ENCODE assay signal across 25 cellular contexts in the genomic region with DNA sequence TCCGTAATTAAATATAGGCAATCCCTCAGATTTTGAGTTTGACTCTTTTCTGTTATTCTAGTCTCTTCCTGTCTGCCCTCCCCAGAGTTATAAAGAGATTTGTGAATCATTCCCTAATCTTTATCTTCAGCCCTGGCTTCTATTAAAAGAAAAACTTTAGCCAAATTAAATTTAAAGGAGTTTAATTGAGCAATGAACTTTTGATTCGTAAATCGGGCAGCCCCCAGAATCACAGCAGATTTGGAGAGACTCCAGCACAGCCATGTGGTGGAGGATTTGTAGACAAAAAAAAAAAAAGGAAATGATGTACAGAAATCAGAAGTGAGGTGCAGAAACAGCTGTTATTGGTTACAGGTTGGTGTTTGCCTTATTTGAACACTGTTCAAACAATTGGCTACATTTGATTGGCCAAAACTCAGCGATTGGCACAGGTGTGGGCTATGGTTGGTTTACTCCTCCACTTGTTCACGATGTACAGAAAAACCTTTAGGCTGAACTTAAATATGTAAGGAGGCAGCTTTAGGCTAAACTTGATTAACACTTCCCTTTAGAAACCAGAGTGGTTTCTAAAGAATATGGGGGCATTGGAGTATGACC. TPM values are rescaled to one million over a fixed set of nuclear protein-coding genes. Genes with fewer than 3 reads are reported as not detected.
DNase-seq lines count a peak whose midpoint lies in the region; ATAC-seq, FAIRE-seq and TF ChIP-seq lines count a peak whose summit lies in the region.
"Had no signal": no experiment of that assay in that cellular context is flagged by ENCODE, and none has a peak within 500 bp of the region (broad histone marks: within the 10 kb centered on the region; RNA-seq: fewer than 3 reads in every experiment).

No MANE protein-coding gene starts in this region.

- H3K4me2 ChIP-seq in DOHH2 (ENCODE audit: low read length): peak overlapping the region; percentile 96
- H3K4me2 ChIP-seq in K562 (ENCODE audit: insufficient read depth, low read length): no peak overlapping the region
- H3K4me2 ChIP-seq: KMS-11, smooth muscle cell had no signal

- H3K4me3 ChIP-seq in DOHH2 (ENCODE audit: low read length): peak overlapping the region; percentile 79
- H3K4me3 ChIP-seq in K562: no peak overlapping the region
- H3K4me3 ChIP-seq in gastroesophageal sphincter: no peak overlapping the region
- no peak overlapping the region for H3K4me3 ChIP-seq in psoas muscle
- H3K4me3 ChIP-seq: body of pancreas, Peyer's patch, smooth muscle cell had no signal

- CTCF ChIA-PET in K562 (lab: Yijun Ruan, JAX; ENCODE audit: low intra/inter-chr PET ratio): no interaction called here

- no TSS peak for BruUV-seq in K562 (replicated peaks; lab: Mats Ljungman, UMichigan)

- peaks cover 26% of the 10 kb centered on the region for H3F3A ChIP-seq in DOHH2 (ENCODE audit: control insufficient read depth, insufficient read depth)

- no peak overlapping the region for H2AFZ ChIP-seq in K562 (ENCODE audit: low read depth, low read length)
- H2AFZ ChIP-seq: parathyroid adenoma had no signal

- POLR2A ChIA-PET in K562 (lab: Yijun Ruan, JAX): no interaction called here

- in situ Hi-C loops in K562 (cut with MboI): no loop called here

- 55% methylated on average over 5 of the region's 5 CpGs for WGBS in K562 (ENCODE audit: insufficient coverage, low coverage, missing lambda C conversion rate)
- 57 to 70% methylated on average over 2 to 5 of the region's 5 CpGs for WGBS in gastroesophageal sphincter (ENCODE audit: low coverage in 1 of 2), 2 donors
- whole genome bisulfite sequencing in psoas muscle, 3 donors: 65 to 81% (median 76%) methylated on average over 5 of the region's 5 CpGs

- ATAC-seq in GM19328 (IDR thresholded peaks at IDR 0.05; ENCODE audit: unreplicated experiment): peak; percentile 24
- ATAC-seq in HG03354 (IDR thresholded peaks at IDR 0.05; ENCODE audit: poor library complexity, severe bottlenecking, unreplicated experiment): peak; percentile 12
- ATAC-seq in K562: no peak
- ATAC-seq in gastroesophageal sphincter: no peak
- no peak for ATAC-seq in psoas muscle
- ATAC-seq: body of pancreas; stimulated activated naive CD8-positive, alpha-beta T cell treated with anti-CD3 and anti-CD28 coated beads, Interleukin-15, Interleukin-2, amounts not matched to agents 100 U/mL and 50 U/mL, for 24 hours had no signal

- DNase-seq in K562 (ENCODE audit: extremely low read depth in 1 of 4, low spot score in 3 of 4): no peak
- no peak for DNase-seq in psoas muscle
- DNase-seq in SW 1271 (lab: John Stamatoyannopoulos, UW): no peak
- no peak for DNase-seq in NCI-H128 (lab: John Stamatoyannopoulos, UW; ENCODE audit: unreplicated experiment)
- DNase-seq: activated CD4-positive, alpha-beta T cell treated with anti-CD3 and anti-CD28 coated beads for 1 hour; activated CD8-positive, alpha-beta memory T cell treated with anti-CD3 and anti-CD28 coated beads, Interleukin-2, amount 50 U/mL, for 48 hours; activated naive CD4-positive, alpha-beta T cell treated with Interleukin-2 at 50 U/mL for 16 hours; AML-193; body of pancreas; H7; midbrain; NCI-H1436 treated with DMSO at 0.1 percent for 48 hours; NCI-H446; Peyer's patch; stimulated activated naive CD8-positive, alpha-beta T cell treated with anti-CD3 and anti-CD28 coated beads, Interleukin-15, Interleukin-2, amounts not matched to agents 100 U/mL and 50 U/mL, for 24 hours had no signal

- no peak for TF ChIP-seq CTCF in DOHH2 (IDR thresholded peaks at IDR 0.05; ENCODE audit: low read depth, low read length, poor library complexity, severe bottlenecking)
- no peak for TF ChIP-seq CTCF in K562 (IDR thresholded peaks at IDR 0.05 in 2 of 3, conservative IDR thresholded peaks at IDR 0.05 in 1 of 3; ENCODE audit: insufficient read depth in 2 of 3, low read depth in 1 of 3, low read length in 3 of 3)
- no peak for TF ChIP-seq CTCF in gastroesophageal sphincter (IDR thresholded peaks at IDR 0.05)
- no peak for TF ChIP-seq CTCF in psoas muscle (IDR thresholded peaks at IDR 0.05)

- no peaks in the 10 kb centered on the region for H4K20me1 ChIP-seq in DOHH2 (ENCODE audit: control insufficient read depth, insufficient read depth, low read depth, low read length)
- H4K20me1 ChIP-seq in K562 (replicated peaks; ENCODE audit: control insufficient read depth, insufficient read depth, low read length): no peaks in the 10 kb centered on the region

- no peak overlapping the region for H3K9ac ChIP-seq in K562 (ENCODE audit: insufficient read depth in 1 of 2, low read depth in 2 of 2, low read length in 2 of 2)
- H3K9ac ChIP-seq: KMS-11, parathyroid adenoma had no signal

- TF ChIP-seq RAD21 in K562 (CRISPR knock-in tag; conservative IDR thresholded peaks at IDR 0.05 in 1 of 2, IDR thresholded peaks at IDR 0.05 in 1 of 2): no peak

- 0 out of 2 replicates have a peak, but pooled peaks cover 5% of the 10 kb centered on the region for H3K36me3 ChIP-seq in DOHH2 (ENCODE audit: control insufficient read depth, low read length)
- no peaks in the 10 kb centered on the region for H3K36me3 ChIP-seq in K562 (ENCODE audit: control insufficient read depth, insufficient read depth, low read length)
- no peaks in the 10 kb centered on the region for H3K36me3 ChIP-seq in gastroesophageal sphincter
- H3K36me3 ChIP-seq in psoas muscle (ENCODE audit: insufficient read depth in 1 of 2, low read depth in 1 of 2): no peaks in the 10 kb centered on the region
- H3K36me3 ChIP-seq: Peyer's patch had no signal

- no peak for FAIRE-seq in K562 (lab: Jason Lieb, UNC)
- FAIRE-seq: keratinocyte had no signal

- H3K9me3 ChIP-seq in DOHH2 (ENCODE audit: control insufficient read depth, insufficient read depth, low read length): no peaks in the 10 kb centered on the region
- no peaks in the 10 kb centered on the region for H3K9me3 ChIP-seq in K562 (replicated peaks; ENCODE audit: control insufficient read depth, insufficient read depth, low read depth, low read length)
- no peaks in the 10 kb centered on the region for H3K9me3 ChIP-seq in gastroesophageal sphincter
- no peaks in the 10 kb centered on the region for H3K9me3 ChIP-seq in psoas muscle
- H3K9me3 ChIP-seq: body of pancreas, Peyer's patch had no signal

- H3K9me1 ChIP-seq in K562 (ENCODE audit: control insufficient read depth, insufficient read depth, low read length): no peaks in the 10 kb centered on the region

- H3K4me1 ChIP-seq in DOHH2 (ENCODE audit: control insufficient read depth, low read length): peaks cover 50% of the 10 kb centered on the region
- H3K4me1 ChIP-seq in K562 (replicated peaks in 1 of 2; ENCODE audit: control insufficient read depth in 2 of 2, insufficient read depth in 2 of 2, low read length in 2 of 2): peaks cover 9 to 23% of the 10 kb centered on the region in 2 experiments
- peaks cover 13 to 28% (median 14%) of the 10 kb centered on the region in 3 donors for H3K4me1 ChIP-seq in gastroesophageal sphincter
- H3K4me1 ChIP-seq in psoas muscle: peaks cover 24% of the 10 kb centered on the region
- H3K4me1 ChIP-seq: parathyroid adenoma had no signal

- no peaks in the 10 kb centered on the region for H3K9me2 ChIP-seq in DOHH2 (replicated peaks; ENCODE audit: control insufficient read depth, low read length)

- intact Hi-C loops in K562 (cut with micrococcal nuclease) (loop anchor here (5.0 kb wide), 2 partner anchors 289 to 329 kb away; a partner anchor contains a TSS), psoas muscle (cut with DNase I) (loop anchor here in 1 of 2 donors (10.0 kb wide), 1 partner anchor 327 kb away; no protein-coding TSS in a partner anchor)

- H3K27me3 ChIP-seq in DOHH2 (ENCODE audit: control insufficient read depth, low read length): no peaks in the 10 kb centered on the region
- H3K27me3 ChIP-seq in K562 (ENCODE audit: control insufficient read depth in 2 of 2, insufficient read depth in 2 of 2, low read length in 2 of 2): no peaks in the 10 kb centered on the region
- H3K27me3 ChIP-seq in gastroesophageal sphincter: peaks cover 12% of the 10 kb centered on the region
- H3K27me3 ChIP-seq in psoas muscle (ENCODE audit: insufficient read depth in 3 of 3, low read length in 2 of 3): no peaks in the 10 kb centered on the region
- H3K27me3 ChIP-seq: body of pancreas, Peyer's patch had no signal

- TF ChIP-seq EP300 in K562 (IDR thresholded peaks at IDR 0.05; ENCODE audit: low read length): no peak
- no peak for TF ChIP-seq EP300 in gastroesophageal sphincter (IDR thresholded peaks at IDR 0.05)

- TF ChIP-seq POLR2A in K562 (conservative IDR thresholded peaks at IDR 0.05) (no peak), gastroesophageal sphincter (IDR thresholded peaks at IDR 0.05) (no peak)

- H3K27ac ChIP-seq in DOHH2 (ENCODE audit: low read depth, low read length) (peak overlapping the region; percentile 70), K562 (ENCODE audit: extremely low read depth, low read depth, low read length) (no peak overlapping the region), gastroesophageal sphincter (no peak overlapping the region), psoas muscle (no peak overlapping the region)
- H3K27ac ChIP-seq: body of pancreas, KMS-11, parathyroid adenoma, Peyer's patch had no signal

- H3K79me2 ChIP-seq in DOHH2 (ENCODE audit: control insufficient read depth, low read length): peaks cover 30% of the 10 kb centered on the region
- peaks cover 26% of the 10 kb centered on the region for H3K79me2 ChIP-seq in K562 (ENCODE audit: control insufficient read depth, insufficient read depth, low read length)
- H3K79me2 ChIP-seq: parathyroid adenoma had no signal

RNA-seq across cellular contexts. Expression of a gene that starts 2.3 kb away (rescaled TPM):
- 8.0 and 17.7 TPM in 2 replicates for total RNA-seq in K562 (2011; cell fraction: chromatin; rRNA removed; ENCODE audit: low replicate concordance)
- total RNA-seq in K562 (2011; cell fraction: nucleolus; rRNA removed): 4.1 and 6.8 TPM in 2 replicates
- 7.0 and 7.2 TPM in 2 replicates for total RNA-seq in K562 (2011; cell fraction: nucleoplasm; rRNA removed)
- total RNA-seq in K562 (2014; rRNA removed) (8.2 and 8.4 TPM in 2 replicates), K562 (2014; rRNA removed; fragmentation: Illumina TruSeq; extraction: Trizol) (14.4 and 17.1 TPM in 2 replicates), K562 (2015; rRNA removed; fragmentation: Illumina TruSeq; extraction: Trizol) (11.1 and 12.7 TPM in 2 replicates), K562 (2021) (8.3 and 9.5 TPM in 2 replicates), gastroesophageal sphincter (10 to 100 TPM in 2 of 4 donors, 1 to 10 TPM in 2; 4.9 to 11.4 (median 8.3) TPM), psoas muscle (10 to 100 TPM in 1 of 4 donors, 1 to 10 TPM in 3; 6.8 to 11.6 (median 8.1) TPM)
- polyA plus RNA-seq in K562 (2011; rRNA removed) (5.3 and 9.1 TPM in 2 replicates), K562 (2014; fragmentation: Illumina TruSeq; extraction: Trizol) (11.0 and 11.5 TPM in 2 replicates), K562 (2014; fragmentation: Nextera tagmentation; extraction: Ambion mirVana) (1 to 10 TPM; 4.3 to 7.5 TPM), K562 (2014; rRNA removed) (7.5 and 8.8 TPM in 2 replicates), psoas muscle (10 to 100 TPM in 1 of 3 donors, 1 to 10 TPM in 2; 4.2 to 23.8 (median 4.7) TPM)
- polyA plus RNA-seq in K562 (2011; cell fraction: cytosol; rRNA removed): 1.6 and 2.4 TPM in 2 replicates
- 2.1 and 3.7 TPM in 2 replicates for polyA plus RNA-seq in K562 (2011; cell fraction: nucleus; rRNA removed)
- polyA plus RNA-seq in K562 (2012): 3.4 and 8.7 TPM in 2 replicates
- polyA minus RNA-seq in K562 (2011; rRNA and poly(A)+ RNA removed): 14.4 and 20.2 TPM in 2 replicates
- polyA minus RNA-seq in K562 (2011; cell fraction: cytosol; rRNA and poly(A)+ RNA removed): 5.0 and 6.0 TPM in 2 replicates
- 7.1 and 10.2 TPM in 2 replicates for polyA minus RNA-seq in K562 (2011; cell fraction: nucleus; rRNA and poly(A)+ RNA removed)

RNA-seq across cellular contexts. Expression of a gene that starts 23.1 kb away (rescaled TPM):
- total RNA-seq in K562 (2011; cell fraction: chromatin; rRNA removed; ENCODE audit: low replicate concordance): not detected in 2 replicates
- not detected in 2 replicates for total RNA-seq in K562 (2011; cell fraction: nucleolus; rRNA removed)
- total RNA-seq in K562 (2011; cell fraction: nucleoplasm; rRNA removed): not detected in 2 replicates
- total RNA-seq in K562 (2014; rRNA removed): not detected in 2 replicates
- total RNA-seq in K562 (2014; rRNA removed; fragmentation: Illumina TruSeq; extraction: Trizol): not detected in 2 replicates
- not detected in 2 replicates for total RNA-seq in K562 (2015; rRNA removed; fragmentation: Illumina TruSeq; extraction: Trizol)
- not detected in 2 replicates for total RNA-seq in K562 (2021)
- polyA plus RNA-seq in K562 (2011; rRNA removed): not detected in 2 replicates
- not detected in 2 replicates for polyA plus RNA-seq in K562 (2011; cell fraction: cytosol; rRNA removed)
- not detected in 2 replicates for polyA plus RNA-seq in K562 (2011; cell fraction: nucleus; rRNA removed)
- polyA plus RNA-seq in K562 (2012): not detected in 2 replicates
- polyA plus RNA-seq in K562 (2014; fragmentation: Illumina TruSeq; extraction: Trizol): not detected in 2 replicates
- not detected for polyA plus RNA-seq in K562 (2014; fragmentation: Nextera tagmentation; extraction: Ambion mirVana)
- not detected in 2 replicates for polyA plus RNA-seq in K562 (2014; rRNA removed)
- not detected in 2 replicates for polyA minus RNA-seq in K562 (2011; rRNA and poly(A)+ RNA removed)
- polyA minus RNA-seq in K562 (2011; cell fraction: cytosol; rRNA and poly(A)+ RNA removed): not detected in 2 replicates
- polyA minus RNA-seq in K562 (2011; cell fraction: nucleus; rRNA and poly(A)+ RNA removed): not detected in 2 replicates
- total RNA-seq in gastroesophageal sphincter: 1 to 10 TPM in 1 of 4 donors, under 1 TPM in 1, not detected in 2; 0.66 to 2.7 TPM
- 1 to 10 TPM in 3 of 4 donors, under 1 TPM in 1; 0.90 to 4.7 (median 2.0) TPM for total RNA-seq in psoas muscle
- polyA plus RNA-seq in psoas muscle: 1 to 10 TPM in 2 of 3 donors, under 1 TPM in 1; 0.17 to 2.4 (median 1.4) TPM
- total RNA-seq: body of pancreas; epithelial cell of proximal tubule; Peyer's patch; T-helper 2 cell treated with Interferon-gamma antibody and Interleukin-4, amounts not matched to agents 100 ng/mL and 5 ng/mL, for 36 hours had no signal

Comparison
In these comparisons a context has a peak if more than half of its experiments do, and no peak if none do; other contexts are left out.
1. ATAC-seq: peak in GM19328 (single experiment) and HG03354 (single experiment); none in K562 (single experiment), gastroesophageal sphincter (single experiment) and psoas muscle (0 of 4).